9 cellular contexts compared by ENCODE assay signal in the genomic region with DNA sequence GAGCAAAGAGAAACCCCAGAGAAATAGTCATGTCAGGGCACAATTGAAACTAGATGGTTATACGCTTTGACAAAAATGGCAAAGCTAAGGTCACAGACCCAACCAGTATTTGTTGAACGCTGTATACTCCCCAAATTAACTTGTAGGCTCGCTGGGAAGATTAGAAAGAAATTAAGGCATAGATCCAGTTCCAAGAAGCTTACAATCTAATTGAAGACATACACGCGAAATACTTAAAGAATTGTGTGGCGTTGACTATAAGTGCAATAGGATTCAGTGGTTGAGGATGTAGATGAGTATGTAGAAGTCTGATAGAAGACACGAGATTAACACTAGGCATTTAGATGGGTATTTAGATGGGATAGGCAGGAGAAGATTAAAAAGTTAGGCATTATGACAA. TPM values are rescaled to one million over a fixed set of nuclear protein-coding genes. Genes with fewer than 3 reads are reported as not detected.
DNase-seq lines count a peak whose midpoint lies in the region; ATAC-seq and TF ChIP-seq lines count a peak whose summit lies in the region.
"Had no signal": no experiment of that assay in that cellular context is flagged by ENCODE, and none has a peak within 500 bp of the region (broad histone marks: within the 10 kb centered on the region; RNA-seq: fewer than 3 reads in every experiment).

No MANE protein-coding gene starts in this region.

- H3K27ac Mint-ChIP-seq in neural progenitor cell, result no peak overlapping the region
- no peak overlapping the region for H3K27ac Mint-ChIP-seq in activated T-helper 17 cell treated with anti-CD3 and anti-CD28 coated beads, Interleukin-2, amount 50 U/mL, for 72 hours

- POLR2A ChIA-PET in BJ (lab: Charles Lee), result no interaction called here

- TF ChIP-seq CTCF in BJ (IDR thresholded peaks at IDR 0.05; ENCODE audit: insufficient read depth, low read depth, low read length), result no peak
- no peak for TF ChIP-seq CTCF in neural progenitor cell (IDR thresholded peaks at IDR 0.05)

- peaks cover 11% of the 10 kb centered on the region for H3K4me1 Mint-ChIP-seq in neural progenitor cell
- H3K4me1 Mint-ChIP-seq in activated T-helper 17 cell treated with anti-CD3 and anti-CD28 coated beads, Interleukin-2, amount 50 U/mL, for 72 hours, result no peaks in the 10 kb centered on the region

- H3K4me3 ChIP-seq in BJ (ENCODE audit: low read depth, low read length), result peak overlapping the region; percentile 77
- H3K4me3 ChIP-seq in effector memory CD4-positive, alpha-beta T cell (ENCODE audit: insufficient read depth, low read depth, low read length, poor library complexity, severe bottlenecking), result peak overlapping the region; percentile 91
- H3K4me3 ChIP-seq in neural progenitor cell, result peak overlapping the region; percentile 82

- no peak for ATAC-seq in activated T-helper 17 cell treated with anti-CD3 and anti-CD28 coated beads, Interleukin-2, amount 50 U/mL, for 72 hours (replicated peaks)
- ATAC-seq in HG03378 (IDR thresholded peaks at IDR 0.05; ENCODE audit: unreplicated experiment), result no peak

- H3K27ac ChIP-seq in effector memory CD4-positive, alpha-beta T cell (ENCODE audit: insufficient read depth, low read length, poor library complexity, severe bottlenecking), result peak overlapping the region; percentile 82
- H3K27ac ChIP-seq in neural progenitor cell, result no peak overlapping the region

- H3K36me3 ChIP-seq in BJ (ENCODE audit: control insufficient read depth, insufficient read depth, low read length), result peaks cover 1% of the 10 kb centered on the region; the same call in 1 of the 2 replicates
- H3K36me3 ChIP-seq in effector memory CD4-positive, alpha-beta T cell (ENCODE audit: control insufficient read depth, insufficient read depth, low read length), result peaks cover 3% of the 10 kb centered on the region
- H3K36me3 ChIP-seq in neural progenitor cell, result no peaks in the 10 kb centered on the region

- DNase-seq in BJ (ENCODE audit: low read depth), result no peak
- peak; percentile 11 to 24 for DNase-seq in Kasumi-1 (lab: John Stamatoyannopoulos, UW)
- DNase-seq in effector memory CD4-positive, alpha-beta T cell, result no peak
- DNase-seq in neural progenitor cell (ENCODE audit: low spot score), result no peak
- no peak for DNase-seq in NCI-H146 treated with DMSO at 0.1 percent for 48 hours (lab: John Stamatoyannopoulos, UW; ENCODE audit: unreplicated experiment)
- DNase-seq in pons (ENCODE audit: low spot score), result no peak

- no peak overlapping the region for H3K9ac ChIP-seq in neural progenitor cell

- H3K4me1 ChIP-seq in effector memory CD4-positive, alpha-beta T cell (ENCODE audit: control insufficient read depth, insufficient read depth, low read length, poor library complexity, severe bottlenecking), result no peaks in the 10 kb centered on the region
- H3K4me1 ChIP-seq in neural progenitor cell, result peaks cover 7% of the 10 kb centered on the region

- no peaks in the 10 kb centered on the region for H3K27me3 ChIP-seq in BJ (ENCODE audit: control insufficient read depth, insufficient read depth, low read length)
- no peaks in the 10 kb centered on the region for H3K27me3 ChIP-seq in effector memory CD4-positive, alpha-beta T cell (replicated peaks; ENCODE audit: control insufficient read depth, insufficient read depth, low read length, poor library complexity, severe bottlenecking)
- H3K27me3 ChIP-seq in neural progenitor cell, result peaks cover 18% of the 10 kb centered on the region

- H3F3A ChIP-seq in neural progenitor cell (ENCODE audit: low read depth), result peaks cover 13% of the 10 kb centered on the region

- H2AFZ ChIP-seq in neural progenitor cell (replicated peaks), result peak overlapping the region; percentile 81

- H3K9me3 Mint-ChIP-seq in neural progenitor cell, result no peaks in the 10 kb centered on the region
- no peaks in the 10 kb centered on the region for H3K9me3 Mint-ChIP-seq in activated T-helper 17 cell treated with anti-CD3 and anti-CD28 coated beads, Interleukin-2, amount 50 U/mL, for 72 hours
- H3K9me3 Mint-ChIP-seq: T-cell had no signal

- H3K4me2 ChIP-seq in neural progenitor cell, result peak overlapping the region; percentile 87

- H4K20me1 ChIP-seq in neural progenitor cell (ENCODE audit: low read depth), result no peaks in the 10 kb centered on the region

- no peaks in the 10 kb centered on the region for H3K27me3 Mint-ChIP-seq in neural progenitor cell (ENCODE audit: insufficient read depth, low read depth)
- peaks cover 14% of the 10 kb centered on the region for H3K27me3 Mint-ChIP-seq in activated T-helper 17 cell treated with anti-CD3 and anti-CD28 coated beads, Interleukin-2, amount 50 U/mL, for 72 hours

- H3K36me3 Mint-ChIP-seq in neural progenitor cell, result peaks cover 10% of the 10 kb centered on the region
- H3K36me3 Mint-ChIP-seq in activated T-helper 17 cell treated with anti-CD3 and anti-CD28 coated beads, Interleukin-2, amount 50 U/mL, for 72 hours (ENCODE audit: low read depth), result peaks cover 27% of the 10 kb centered on the region

- peaks cover 9% of the 10 kb centered on the region for H3K79me2 ChIP-seq in neural progenitor cell (ENCODE audit: low read depth)

- H3K9me3 ChIP-seq in effector memory CD4-positive, alpha-beta T cell (ENCODE audit: control insufficient read depth, low read length), result no peaks in the 10 kb centered on the region
- no peaks in the 10 kb centered on the region for H3K9me3 ChIP-seq in neural progenitor cell (ENCODE audit: low read depth)

- CTCF ChIA-PET in BJ (lab: Yijun Ruan, JAX), result interaction anchor here (0.9 to 3.7 kb wide), 6 partner anchors 22 to 76 kb away, joined by 3 to 20 read pairs (median 4); no protein-coding TSS in a partner anchor

- H3K4me3 Mint-ChIP-seq in neural progenitor cell, result no peak overlapping the region
- H3K4me3 Mint-ChIP-seq in activated T-helper 17 cell treated with anti-CD3 and anti-CD28 coated beads, Interleukin-2, amount 50 U/mL, for 72 hours, result no peak overlapping the region

RNA-seq across cellular contexts. Expression of a gene that starts 0.5 kb away (rescaled TPM):
- 26.8 and 40.7 TPM in 2 replicates for polyA plus RNA-seq in BJ (2011; rRNA removed)
- polyA minus RNA-seq in BJ (2011; rRNA and poly(A)+ RNA removed), result 5.6 and 5.7 TPM in 2 replicates
- 14.1 and 32.2 TPM in 2 replicates for total RNA-seq in neural progenitor cell (ENCODE audit: low replicate concordance)
- 1 to 10 TPM; 2.6 TPM for total RNA-seq in activated T-helper 17 cell treated with anti-CD3 and anti-CD28 coated beads, Interleukin-2, amount 50 U/mL, for 72 hours

RNA-seq across cellular contexts. Expression of a gene that starts 0.6 kb away (rescaled TPM):
- 16.6 and 36.1 TPM in 2 replicates for polyA plus RNA-seq in BJ (2011; rRNA removed)
- 13.8 and 13.9 TPM in 2 replicates for polyA minus RNA-seq in BJ (2011; rRNA and poly(A)+ RNA removed)
- 24.1 and 49.0 TPM in 2 replicates for total RNA-seq in neural progenitor cell (ENCODE audit: low replicate concordance)
- total RNA-seq in activated T-helper 17 cell treated with anti-CD3 and anti-CD28 coated beads, Interleukin-2, amount 50 U/mL, for 72 hours, result 10 to 100 TPM; 17.1 to 24.0 TPM

RNA-seq across cellular contexts. Expression of a gene that starts 34.0 kb away (rescaled TPM):
- polyA plus RNA-seq in BJ (2011; rRNA removed), result 0.07 TPM in 1 of 2 replicates, not detected in the other
- polyA minus RNA-seq in BJ (2011; rRNA and poly(A)+ RNA removed), result not detected in 2 replicates
- not detected in 2 replicates for total RNA-seq in neural progenitor cell (ENCODE audit: low replicate concordance)
- under 1 TPM in 1 of 2 donors, not detected in 1; 0.66 TPM for total RNA-seq in activated T-helper 17 cell treated with anti-CD3 and anti-CD28 coated beads, Interleukin-2, amount 50 U/mL, for 72 hours
- total RNA-seq: T-cell had no signal

Comparison
In these comparisons a context has a peak if more than half of its experiments do, and no peak if none do; other contexts are left out.
1. DNase-seq: peak in Kasumi-1 (2 of 2); none in BJ (single experiment), effector memory CD4-positive, alpha-beta T cell (0 of 3), neural progenitor cell (single experiment), NCI-H146 treated with DMSO at 0.1 percent for 48 hours (single experiment) and pons (single experiment).
2. Peak in every context shown above with its lines, with median percentiles within 50 percentile points of each other: H3K4me3 ChIP-seq.